1 cellular context compared by ENCODE assay signal in genomic region chr2:233449921-233450853, GRCh38.
TF ChIP-seq lines count a peak whose summit lies in the region.

No MANE protein-coding gene starts in this region.

TF ChIP-seq in A549, 52 proteins besides CTCF, POLR2A, EP300 and RAD21 (continued from another document):
- no peak for TF ChIP-seq MAX (IDR thresholded peaks at IDR 0.05)
- no peak for TF ChIP-seq GATA3 (IDR thresholded peaks at IDR 0.05; ENCODE audit: borderline replicate concordance)
- TF ChIP-seq, protein P1, sequence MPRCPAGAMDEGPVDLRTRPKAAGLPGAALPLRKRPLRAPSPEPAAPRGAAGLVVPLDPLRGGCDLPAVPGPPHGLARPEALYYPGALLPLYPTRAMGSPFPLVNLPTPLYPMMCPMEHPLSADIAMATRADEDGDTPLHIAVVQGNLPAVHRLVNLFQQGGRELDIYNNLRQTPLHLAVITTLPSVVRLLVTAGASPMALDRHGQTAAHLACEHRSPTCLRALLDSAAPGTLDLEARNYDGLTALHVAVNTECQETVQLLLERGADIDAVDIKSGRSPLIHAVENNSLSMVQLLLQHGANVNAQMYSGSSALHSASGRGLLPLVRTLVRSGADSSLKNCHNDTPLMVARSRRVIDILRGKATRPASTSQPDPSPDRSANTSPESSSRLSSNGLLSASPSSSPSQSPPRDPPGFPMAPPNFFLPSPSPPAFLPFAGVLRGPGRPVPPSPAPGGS (IDR thresholded peaks at IDR 0.05), result no peak
